In the genomic region with DNA sequence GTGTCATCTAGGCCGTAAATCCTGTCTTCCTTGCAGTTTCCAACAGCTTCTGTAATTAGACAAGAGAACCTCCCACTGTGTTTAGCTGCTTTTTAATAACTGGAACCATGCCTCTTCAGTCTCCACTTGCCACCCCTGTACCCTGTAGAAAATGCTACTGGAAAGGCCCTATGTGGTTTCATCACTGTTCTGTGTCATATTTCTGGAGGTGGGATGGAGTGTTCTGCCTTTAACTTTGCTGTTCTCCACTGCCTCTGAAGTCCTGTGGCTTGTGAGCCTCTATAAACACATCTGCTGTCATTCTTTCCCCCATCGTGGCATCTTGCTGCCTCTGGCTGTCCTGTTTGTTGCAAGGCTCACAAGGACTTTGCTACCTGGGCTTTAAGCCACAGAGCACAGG, we compare ENCODE assay signal across 19 cellular contexts. TPM values are rescaled to one million over a fixed set of nuclear protein-coding genes. Genes with fewer than 3 reads are reported as not detected.
A peak's percentile ranks its signal among the peaks of the same experiment; 100 is the strongest.
DNase-seq lines count a peak whose midpoint lies in the region; ATAC-seq and TF ChIP-seq lines count a peak whose summit lies in the region.
"Had no signal": no experiment of that assay in that cellular context is flagged by ENCODE, and none has a peak within 500 bp of the region (broad histone marks: within the 10 kb centered on the region; RNA-seq: fewer than 3 reads in every experiment).

No MANE protein-coding gene starts in this region.

- H3K4me3 Mint-ChIP-seq in CD8-positive, alpha-beta T cell, result no peak overlapping the region
- H3K4me3 Mint-ChIP-seq: activated CD4-positive, alpha-beta memory T cell treated with anti-CD3 and anti-CD28 coated beads for 36 hours; type B pancreatic cell had no signal

- no peaks in the 10 kb centered on the region for H3K27me3 ChIP-seq in CD8-positive, alpha-beta T cell (ENCODE audit: insufficient read depth, low read length)
- no peaks in the 10 kb centered on the region for H3K27me3 ChIP-seq in Karpas-422 (ENCODE audit: low read length)
- H3K27me3 ChIP-seq: colonic mucosa, sigmoid colon had no signal

- no peaks in the 10 kb centered on the region for H3K9me3 ChIP-seq in CD8-positive, alpha-beta T cell (ENCODE audit: low read length)
- no peaks in the 10 kb centered on the region for H3K9me3 ChIP-seq in Karpas-422 (ENCODE audit: low read length)
- H3K9me3 ChIP-seq: colonic mucosa, mucosa of descending colon, sigmoid colon, SK-N-SH had no signal

- H3K27ac Mint-ChIP-seq in CD8-positive, alpha-beta T cell, result peak overlapping the region; percentile 60
- H3K27ac Mint-ChIP-seq: activated CD4-positive, alpha-beta memory T cell treated with anti-CD3 and anti-CD28 coated beads for 36 hours; type B pancreatic cell had no signal

- no peaks in the 10 kb centered on the region for H3K36me3 ChIP-seq in CD8-positive, alpha-beta T cell (ENCODE audit: insufficient read depth, low read length)
- no peaks in the 10 kb centered on the region; the same call in 1 of the 2 replicates for H3K36me3 ChIP-seq in Karpas-422 (ENCODE audit: insufficient read depth, low read length)
- H3K36me3 ChIP-seq: colonic mucosa, sigmoid colon had no signal

- H3K9me2 ChIP-seq in Karpas-422 (replicated peaks; ENCODE audit: insufficient read depth, low read length), result no peaks in the 10 kb centered on the region
- H3K9me2 ChIP-seq: SK-N-SH had no signal

- CTCF ChIA-PET in CD8-positive, alpha-beta T cell (lab: Charles Lee), result no interaction called here

- no peak for TF ChIP-seq CTCF in CD8-positive, alpha-beta T cell (IDR thresholded peaks at IDR 0.05)

- no peak overlapping the region for H3K4me3 ChIP-seq in CD8-positive, alpha-beta T cell (ENCODE audit: low read depth, low read length)
- H3K4me3 ChIP-seq in Karpas-422 (ENCODE audit: low read length), result no peak overlapping the region
- H3K4me3 ChIP-seq: colonic mucosa, mucosa of descending colon, sigmoid colon had no signal

- no peaks in the 10 kb centered on the region for H4K20me1 ChIP-seq in Karpas-422 (ENCODE audit: insufficient read depth, low read depth, low read length)

- H3K9ac ChIP-seq in Karpas-422 (ENCODE audit: low read length), result no peak overlapping the region
- H3K9ac ChIP-seq: SK-N-SH had no signal

- peak overlapping the region; percentile 75 for H3K4me2 ChIP-seq in Karpas-422 (ENCODE audit: low read depth, low read length, poor library complexity, severe bottlenecking)
- H3K4me2 ChIP-seq: SK-N-SH had no signal

- H3K4me1 Mint-ChIP-seq in CD8-positive, alpha-beta T cell (ENCODE audit: low read depth), result peaks cover 76% of the 10 kb centered on the region

- peaks cover 65% of the 10 kb centered on the region for H3K36me3 Mint-ChIP-seq in CD8-positive, alpha-beta T cell

- no peaks in the 10 kb centered on the region for H3K79me2 ChIP-seq in Karpas-422 (ENCODE audit: low read length)

- POLR2A ChIA-PET in CD8-positive, alpha-beta T cell (lab: Charles Lee), result no interaction called here

- no peak for ATAC-seq in CD8-positive, alpha-beta T cell
- ATAC-seq in GM21423 (IDR thresholded peaks at IDR 0.05; ENCODE audit: unreplicated experiment), result no peak
- no peak for ATAC-seq in HG03045 (IDR thresholded peaks at IDR 0.05; ENCODE audit: unreplicated experiment)
- ATAC-seq: mucosa of descending colon had no signal

- DNase-seq in NCI-H2107 treated with DMSO at 0.1 percent for 48 hours (lab: John Stamatoyannopoulos, UW; ENCODE audit: unreplicated experiment) (peak; percentile 31), NCI-H2107 (lab: John Stamatoyannopoulos, UW) (no peak), Karpas-422 (no peak), cerebellum (ENCODE audit: low spot score) (peak; percentile 19), nucleus accumbens (lab: John Stamatoyannopoulos, UW) (no peak)
- no peak for DNase-seq in CD8-positive, alpha-beta T cell
- DNase-seq: activated CD4-positive, alpha-beta memory T cell treated with anti-CD3 and anti-CD28 coated beads for 36 hours; activated effector memory CD4-positive, alpha-beta T cell treated with Interleukin-2 at 50 U/mL for 16 hours; colonic mucosa; mucosa of descending colon; NCI-H187 treated with DMSO at 0.1 percent for 48 hours; NCI-H510A treated with DMSO at 0.1 percent for 48 hours; occipital lobe; sigmoid colon; SK-N-SH; stimulated activated CD4-positive, alpha-beta T cell treated with anti-CD3 and anti-CD28 coated beads, Interleukin-2, amount 100 ng/mL, for 48 hours had no signal

- intact Hi-C loops in CD8-positive, alpha-beta T cell (cut with DNase I, micrococcal nuclease), result no loop called here

- H3K9me3 Mint-ChIP-seq in CD8-positive, alpha-beta T cell, result no peaks in the 10 kb centered on the region
- H3K9me3 Mint-ChIP-seq: activated CD4-positive, alpha-beta memory T cell treated with anti-CD3 and anti-CD28 coated beads for 36 hours; type B pancreatic cell had no signal

- no peaks in the 10 kb centered on the region for H3K4me1 ChIP-seq in CD8-positive, alpha-beta T cell (ENCODE audit: insufficient read depth, low read length)
- H3K4me1 ChIP-seq in Karpas-422 (ENCODE audit: low read length), result peaks cover 81% of the 10 kb centered on the region
- H3K4me1 ChIP-seq: colonic mucosa had no signal

- no peak overlapping the region for H3K27ac ChIP-seq in CD8-positive, alpha-beta T cell (ENCODE audit: low read depth, low read length)
- peak overlapping the region; percentile 96 for H3K27ac ChIP-seq in Karpas-422 (ENCODE audit: low read length)
- H3K27ac ChIP-seq: colonic mucosa, sigmoid colon had no signal

- H2AFZ ChIP-seq in Karpas-422 (ENCODE audit: low read length), result no peak overlapping the region

- H3K27me3 Mint-ChIP-seq in CD8-positive, alpha-beta T cell (ENCODE audit: low read depth), result no peaks in the 10 kb centered on the region
- H3K27me3 Mint-ChIP-seq: activated CD4-positive, alpha-beta memory T cell treated with anti-CD3 and anti-CD28 coated beads for 36 hours; type B pancreatic cell had no signal

RNA-seq across cellular contexts. Expression of a gene that starts 17.9 kb away (rescaled TPM):
- total RNA-seq in CD8-positive, alpha-beta T cell, result 10 to 100 TPM; 49.6 to 52.9 TPM
- 22.2 and 22.7 TPM in 2 replicates for total RNA-seq in Karpas-422 (2014; rRNA removed; shearing (Covaris generic); ENCODE audit: low replicate concordance)
- total RNA-seq in cerebellum, result 62.4 TPM

Comparison
In these comparisons a context has a peak if more than half of its experiments do, and no peak if none do; other contexts are left out.
1. DNase-seq: peak in NCI-H2107 treated with DMSO at 0.1 percent for 48 hours (single experiment) and cerebellum (single experiment); none in NCI-H2107 (single experiment), CD8-positive, alpha-beta T cell (0 of 7), Karpas-422 (single experiment) and nucleus accumbens (0 of 56).